Comparison of ENCODE assay signal across 26 cellular contexts in the genomic region with DNA sequence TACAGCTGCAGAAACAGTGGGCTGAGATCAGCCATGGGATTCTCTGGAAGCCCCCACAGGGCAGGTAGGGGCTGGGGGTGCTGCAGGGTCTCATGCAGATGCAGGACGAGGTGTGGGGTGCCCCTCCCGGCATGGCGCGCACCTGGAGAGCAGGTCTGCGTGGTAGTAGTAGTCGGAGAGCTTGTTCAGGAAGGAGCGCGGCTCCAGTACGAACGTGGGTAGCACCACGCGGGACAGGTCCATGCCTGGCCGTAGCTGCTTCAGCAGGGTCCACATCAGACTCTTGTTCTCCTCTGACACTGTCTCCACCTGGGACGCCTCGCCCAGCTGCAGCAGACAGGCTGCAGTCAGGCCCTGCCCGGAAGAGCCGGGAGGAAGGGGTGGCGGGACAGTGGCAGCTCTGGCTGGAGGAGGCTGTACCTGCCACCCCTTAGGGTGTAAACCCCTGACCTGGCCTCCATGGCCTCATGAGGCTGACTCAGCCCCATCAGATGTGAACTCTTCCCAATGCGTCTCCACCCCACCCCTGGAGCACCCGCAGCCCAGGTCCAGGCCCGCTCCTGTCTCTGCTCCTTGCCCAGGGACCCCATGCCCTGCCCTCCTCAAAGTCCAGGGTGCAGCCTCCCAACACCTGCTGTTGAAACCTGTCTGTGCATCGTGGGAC. TPM values are rescaled to one million over a fixed set of nuclear protein-coding genes. Genes with fewer than 3 reads are reported as not detected.
DNase-seq lines count a peak whose midpoint lies in the region; ATAC-seq and TF ChIP-seq lines count a peak whose summit lies in the region.
"Had no signal": no experiment of that assay in that cellular context is flagged by ENCODE, and none has a peak within 500 bp of the region (broad histone marks: within the 10 kb centered on the region; RNA-seq: fewer than 3 reads in every experiment).

No MANE protein-coding gene starts in this region.

- H3K4me1 Mint-ChIP-seq in effector memory CD8-positive, alpha-beta T cell (ENCODE audit: low read depth in 2 of 2): peaks cover 8 to 15% of the 10 kb centered on the region in 2 donors
- peaks cover under 1% of the 10 kb centered on the region for H3K4me1 Mint-ChIP-seq in activated T-helper 2 cell treated with anti-CD3 and anti-CD28 coated beads, Interferon-gamma antibody, Interleukin-2, Interleukin-4, amounts not matched to agents 10 μg/mL and 5 μg/mL and 100 μg/mL, durations not matched to agents 14 hours and 24 hours and 36 hours (ENCODE audit: low read depth)

- no peaks in the 10 kb centered on the region for H3K27me3 Mint-ChIP-seq in effector memory CD8-positive, alpha-beta T cell
- no peaks in the 10 kb centered on the region for H3K27me3 Mint-ChIP-seq in activated T-helper 2 cell treated with anti-CD3 and anti-CD28 coated beads, Interferon-gamma antibody, Interleukin-2, Interleukin-4, amounts not matched to agents 10 μg/mL and 5 μg/mL and 100 μg/mL, durations not matched to agents 14 hours and 24 hours and 36 hours (ENCODE audit: low read depth)
- H3K27me3 Mint-ChIP-seq: activated naive CD8-positive, alpha-beta T cell treated with anti-CD3 and anti-CD28 coated beads for 36 hours; stimulated activated naive CD8-positive, alpha-beta T cell treated with anti-CD3 and anti-CD28 coated beads, Interleukin-15, amount 100 ng/mL, for 72 hours had no signal

- H3K27me3 ChIP-seq in left ventricle myocardium inferior (ENCODE audit: low read depth): no peaks in the 10 kb centered on the region
- H3K27me3 ChIP-seq: esophagus muscularis mucosa, transverse colon had no signal

- no peak overlapping the region for H3K4me3 ChIP-seq in left ventricle myocardium inferior
- H3K4me3 ChIP-seq: esophagus muscularis mucosa, transverse colon had no signal

- no peak overlapping the region for H3K4me3 Mint-ChIP-seq in effector memory CD8-positive, alpha-beta T cell
- H3K4me3 Mint-ChIP-seq in activated T-helper 2 cell treated with anti-CD3 and anti-CD28 coated beads, Interferon-gamma antibody, Interleukin-2, Interleukin-4, amounts not matched to agents 10 μg/mL and 5 μg/mL and 100 μg/mL, durations not matched to agents 14 hours and 24 hours and 36 hours (ENCODE audit: low read depth): no peak overlapping the region
- H3K4me3 Mint-ChIP-seq: activated naive CD8-positive, alpha-beta T cell treated with anti-CD3 and anti-CD28 coated beads for 36 hours; activated T-helper 1 cell treated with anti-CD3 and anti-CD28 coated beads, Interleukin-12 subunit alpha, Interleukin-12 subunit beta, Interleukin-2, Interleukin-4 antibody, amounts not matched to agents 30 ng/mL and 10 ng/mL and 1 ng/mL, durations not matched to agents 14 hours and 24 hours and 36 hours; HFFc6; stimulated activated naive CD8-positive, alpha-beta T cell treated with anti-CD3 and anti-CD28 coated beads, Interleukin-15, amount 100 ng/mL, for 72 hours; T-cell had no signal

- peaks cover 63% of the 10 kb centered on the region for H3K36me3 ChIP-seq in left ventricle myocardium inferior

- peak; percentile 73 for DNase-seq in cardiac septum (ENCODE audit: low spot score)
- no peak for DNase-seq in left ventricle myocardium inferior
- DNase-seq in effector memory CD8-positive, alpha-beta T cell: no peak
- peak; percentile 70 for DNase-seq in posterior vena cava (ENCODE audit: low spot score)
- no peak for DNase-seq in activated T-helper 2 cell treated with anti-CD3 and anti-CD28 coated beads, Interferon-gamma antibody, Interleukin-2, Interleukin-4, amounts not matched to agents 10 μg/mL and 5 μg/mL and 100 μg/mL, durations not matched to agents 14 hours and 24 hours and 36 hours (ENCODE audit: low spot score)
- DNase-seq: activated CD4-positive, alpha-beta T cell treated with anti-CD3 and anti-CD28 coated beads for 1 hour; activated naive CD8-positive, alpha-beta T cell treated with anti-CD3 and anti-CD28 coated beads for 36 hours; effector memory CD4-positive, alpha-beta T cell; HFFc6; hypothalamus; mammary epithelial cell; MV-4-11; NCI-H526 treated with DMSO at 0.1 percent for 48 hours; occipital lobe; retina; SHP77; stimulated activated CD4-positive, alpha-beta T cell treated with anti-CD3 and anti-CD28 coated beads, Interleukin-4, amount 100 ng/mL, for 4 hours; transverse colon had no signal

- TF ChIP-seq CTCF in left ventricle myocardium inferior (IDR thresholded peaks at IDR 0.05; ENCODE audit: borderline replicate concordance): no peak

- intact Hi-C loops in cardiac septum (cut with DNase I): no loop called here
- intact Hi-C loops in left ventricle myocardium inferior (cut with micrococcal nuclease): no loop called here
- intact Hi-C loops in posterior vena cava (cut with DNase I): no loop called here
- intact Hi-C loops in activated T-helper 2 cell treated with anti-CD3 and anti-CD28 coated beads, Interferon-gamma antibody, Interleukin-2, Interleukin-4, amounts not matched to agents 10 μg/mL and 5 μg/mL and 100 μg/mL, durations not matched to agents 14 hours and 24 hours and 36 hours (cut with micrococcal nuclease): no loop called here

- peaks cover 11% of the 10 kb centered on the region for H3K36me3 Mint-ChIP-seq in effector memory CD8-positive, alpha-beta T cell (ENCODE audit: insufficient read depth)
- no peaks in the 10 kb centered on the region for H3K36me3 Mint-ChIP-seq in activated T-helper 2 cell treated with anti-CD3 and anti-CD28 coated beads, Interferon-gamma antibody, Interleukin-2, Interleukin-4, amounts not matched to agents 10 μg/mL and 5 μg/mL and 100 μg/mL, durations not matched to agents 14 hours and 24 hours and 36 hours (ENCODE audit: low read depth)
- H3K36me3 Mint-ChIP-seq: activated naive CD8-positive, alpha-beta T cell treated with anti-CD3 and anti-CD28 coated beads for 36 hours; T-cell had no signal

- peaks cover 3% of the 10 kb centered on the region for H3K4me1 ChIP-seq in left ventricle myocardium inferior
- H3K4me1 ChIP-seq: transverse colon had no signal

- no peak overlapping the region for H3K27ac ChIP-seq in left ventricle myocardium inferior (replicated peaks)
- H3K27ac ChIP-seq: C4-2B, esophagus muscularis mucosa, KMS-11, transverse colon had no signal

- TF ChIP-seq POLR2A in GM18505 (IDR thresholded peaks at IDR 0.05; ENCODE audit: borderline replicate concordance, extremely low read depth, insufficient read depth, insufficient read length): no peak

- no peaks in the 10 kb centered on the region for H3K9me3 Mint-ChIP-seq in effector memory CD8-positive, alpha-beta T cell
- no peaks in the 10 kb centered on the region for H3K9me3 Mint-ChIP-seq in activated T-helper 2 cell treated with anti-CD3 and anti-CD28 coated beads, Interferon-gamma antibody, Interleukin-2, Interleukin-4, amounts not matched to agents 10 μg/mL and 5 μg/mL and 100 μg/mL, durations not matched to agents 14 hours and 24 hours and 36 hours
- H3K9me3 Mint-ChIP-seq: activated naive CD8-positive, alpha-beta T cell treated with anti-CD3 and anti-CD28 coated beads for 36 hours; activated T-helper 1 cell treated with anti-CD3 and anti-CD28 coated beads, Interleukin-12 subunit alpha, Interleukin-12 subunit beta, Interleukin-2, Interleukin-4 antibody, amounts not matched to agents 30 ng/mL and 10 ng/mL and 1 ng/mL, durations not matched to agents 14 hours and 24 hours and 36 hours; HFFc6; stimulated activated naive CD8-positive, alpha-beta T cell treated with anti-CD3 and anti-CD28 coated beads, Interleukin-15, amount 100 ng/mL, for 72 hours; T-cell had no signal

- ATAC-seq in effector memory CD8-positive, alpha-beta T cell (replicated peaks): no peak
- ATAC-seq in GM18505 (IDR thresholded peaks at IDR 0.05; ENCODE audit: unreplicated experiment) (no peak), GM21786 (IDR thresholded peaks at IDR 0.05; ENCODE audit: unreplicated experiment) (no peak)
- ATAC-seq: stimulated activated naive CD8-positive, alpha-beta T cell treated with anti-CD3 and anti-CD28 coated beads, Interleukin-15, amount 100 ng/mL, for 72 hours; T-cell had no signal

- no peaks in the 10 kb centered on the region for H3K9me3 ChIP-seq in left ventricle myocardium inferior (replicated peaks)
- H3K9me3 ChIP-seq: esophagus muscularis mucosa, transverse colon had no signal

- peak overlapping the region; percentile 72 to 79 for H3K27ac Mint-ChIP-seq in effector memory CD8-positive, alpha-beta T cell
- no peak overlapping the region for H3K27ac Mint-ChIP-seq in activated T-helper 2 cell treated with anti-CD3 and anti-CD28 coated beads, Interferon-gamma antibody, Interleukin-2, Interleukin-4, amounts not matched to agents 10 μg/mL and 5 μg/mL and 100 μg/mL, durations not matched to agents 14 hours and 24 hours and 36 hours
- H3K27ac Mint-ChIP-seq: activated naive CD8-positive, alpha-beta T cell treated with anti-CD3 and anti-CD28 coated beads for 36 hours; activated T-helper 1 cell treated with anti-CD3 and anti-CD28 coated beads, Interleukin-12 subunit alpha, Interleukin-12 subunit beta, Interleukin-2, Interleukin-4 antibody, amounts not matched to agents 30 ng/mL and 10 ng/mL and 1 ng/mL, durations not matched to agents 14 hours and 24 hours and 36 hours; HFFc6; stimulated activated naive CD8-positive, alpha-beta T cell treated with anti-CD3 and anti-CD28 coated beads, Interleukin-15, amount 100 ng/mL, for 72 hours; T-cell had no signal

RNA-seq across cellular contexts. Expression of gene CARS1, which starts 47.0 kb away (rescaled TPM):
- 17.1 TPM for total RNA-seq in cardiac septum
- 14.3 TPM for total RNA-seq in left ventricle myocardium inferior
- total RNA-seq in posterior vena cava: 10 to 100 TPM; 44.2 to 60.6 TPM
- total RNA-seq in activated T-helper 2 cell treated with anti-CD3 and anti-CD28 coated beads, Interferon-gamma antibody, Interleukin-2, Interleukin-4, amounts not matched to agents 10 μg/mL and 5 μg/mL and 100 μg/mL, durations not matched to agents 14 hours and 24 hours and 36 hours: 46.4 and 51.8 TPM in 2 replicates

Comparison
In these comparisons a context has a peak if more than half of its experiments do, and no peak if none do; other contexts are left out.
1. DNase-seq: peak in cardiac septum (single experiment) and posterior vena cava (single experiment); none in left ventricle myocardium inferior (single experiment), effector memory CD8-positive, alpha-beta T cell (0 of 3) and activated T-helper 2 cell treated with anti-CD3 and anti-CD28 coated beads, Interferon-gamma antibody, Interleukin-2, Interleukin-4, amounts not matched to agents 10 μg/mL and 5 μg/mL and 100 μg/mL, durations not matched to agents 14 hours and 24 hours and 36 hours (single experiment).